8 cellular contexts compared by ENCODE assay signal in the genomic region with DNA sequence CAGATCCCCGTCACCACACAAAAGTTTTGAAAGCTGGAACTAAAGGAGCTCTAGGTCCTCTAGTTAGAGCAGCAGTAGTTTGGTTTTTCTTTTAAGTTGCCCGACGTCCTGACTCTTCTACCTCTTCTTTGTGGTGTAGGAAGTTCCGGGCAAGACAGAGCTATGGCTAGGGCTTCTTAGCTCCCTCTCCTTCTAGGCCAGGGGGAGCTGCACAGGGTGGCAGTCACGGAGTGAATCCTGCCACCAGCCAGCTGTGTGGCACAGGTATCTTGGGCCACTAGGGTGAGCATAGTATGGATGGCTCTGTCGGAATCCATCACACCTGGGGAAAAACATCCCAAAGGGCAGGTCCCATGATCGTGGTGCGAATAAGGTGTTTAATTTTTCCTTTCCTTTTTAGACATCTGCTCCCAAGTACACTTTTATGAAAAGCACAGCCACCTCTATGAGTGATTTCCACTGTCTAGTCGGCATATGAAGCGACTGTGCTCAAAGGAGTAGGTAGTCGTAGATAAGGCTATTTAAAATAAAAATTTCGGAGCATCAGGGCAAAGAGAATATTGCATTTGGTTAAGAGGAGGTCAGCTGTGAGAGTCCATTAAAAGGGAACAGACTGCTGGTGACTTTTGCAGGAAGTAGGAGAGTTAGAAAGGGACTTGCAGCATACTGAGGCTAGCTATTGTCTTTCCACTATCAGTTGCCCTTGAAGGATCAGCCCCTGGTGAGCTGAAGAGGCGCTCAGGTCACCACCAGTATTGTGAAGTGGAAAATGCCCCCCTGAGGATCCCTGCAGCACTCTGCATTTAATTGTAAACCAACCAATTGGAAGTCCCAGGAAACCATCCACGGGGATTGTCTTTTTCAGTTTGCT. TPM values are rescaled to one million over a fixed set of nuclear protein-coding genes. Genes with fewer than 3 reads are reported as not detected.
DNase-seq lines count a peak whose midpoint lies in the region; ATAC-seq, FAIRE-seq and TF ChIP-seq lines count a peak whose summit lies in the region.

No MANE protein-coding gene starts in this region.

- H3K36me3 Mint-ChIP-seq in activated CD8-positive, alpha-beta memory T cell treated with anti-CD3 and anti-CD28 coated beads, Interleukin-2, amount 10 ng/mL, durations not matched to agents 7 days and 5 days: peaks cover 41% of the 10 kb centered on the region
- H3K36me3 Mint-ChIP-seq in MCF 10A (ENCODE audit: insufficient read depth, unreplicated experiment): no peaks in the 10 kb centered on the region

- H3K9me3 Mint-ChIP-seq in activated CD8-positive, alpha-beta memory T cell treated with anti-CD3 and anti-CD28 coated beads, Interleukin-2, amount 10 ng/mL, durations not matched to agents 7 days and 5 days (ENCODE audit: low read depth): no peaks in the 10 kb centered on the region
- no peaks in the 10 kb centered on the region for H3K9me3 Mint-ChIP-seq in MCF 10A (ENCODE audit: unreplicated experiment)

- peak; percentile 8 for ATAC-seq in activated CD8-positive, alpha-beta memory T cell treated with anti-CD3 and anti-CD28 coated beads, Interleukin-2, amount 10 ng/mL, durations not matched to agents 7 days and 5 days
- no peak for ATAC-seq in upper lobe of right lung

- H3K27me3 Mint-ChIP-seq in activated CD8-positive, alpha-beta memory T cell treated with anti-CD3 and anti-CD28 coated beads, Interleukin-2, amount 10 ng/mL, durations not matched to agents 7 days and 5 days: peaks cover 16% of the 10 kb centered on the region
- H3K27me3 Mint-ChIP-seq in MCF 10A (ENCODE audit: insufficient read depth, unreplicated experiment): no peaks in the 10 kb centered on the region

- peaks cover 66% of the 10 kb centered on the region for H3K4me1 Mint-ChIP-seq in activated CD8-positive, alpha-beta memory T cell treated with anti-CD3 and anti-CD28 coated beads, Interleukin-2, amount 10 ng/mL, durations not matched to agents 7 days and 5 days
- H3K4me1 Mint-ChIP-seq in MCF 10A (ENCODE audit: insufficient read depth, unreplicated experiment): peaks cover 35% of the 10 kb centered on the region

- H3K27ac ChIP-seq in upper lobe of right lung: peak overlapping the region; percentile 39

- CTCF ChIA-PET in activated CD8-positive, alpha-beta memory T cell treated with anti-CD3 and anti-CD28 coated beads, Interleukin-2, amount 10 ng/mL, durations not matched to agents 7 days and 5 days (lab: Charles Lee): interaction anchor here (1.3 to 1.6 kb wide), 2 partner anchors 26 to 262 kb away, joined by 4 to 5 read pairs; no protein-coding TSS in a partner anchor
- CTCF ChIA-PET in MCF 10A (lab: Yijun Ruan, JAX): interaction anchor here (0.9 to 1.1 kb wide), 2 partner anchors 161 to 262 kb away, joined by 3 read pairs; no protein-coding TSS in a partner anchor

- H3K27ac Mint-ChIP-seq in activated CD8-positive, alpha-beta memory T cell treated with anti-CD3 and anti-CD28 coated beads, Interleukin-2, amount 10 ng/mL, durations not matched to agents 7 days and 5 days: peak overlapping the region; percentile 88
- peak overlapping the region; percentile 91 for H3K27ac Mint-ChIP-seq in MCF 10A (ENCODE audit: low read depth, unreplicated experiment)

- POLR2A ChIA-PET in MCF 10A (lab: Yijun Ruan, JAX): interaction anchor here (0.7 to 2.2 kb wide), 9 partner anchors 10 to 371 kb away, joined by 3 to 14 read pairs (median 4); no protein-coding TSS in a partner anchor

- H3K4me1 ChIP-seq in upper lobe of right lung: peaks cover 12% of the 10 kb centered on the region

- no peak for TF ChIP-seq CTCF in MCF 10A (IDR thresholded peaks at IDR 0.05; ENCODE audit: unreplicated experiment)
- TF ChIP-seq CTCF in upper lobe of right lung (IDR thresholded peaks at IDR 0.05): no peak

- H3K36me3 ChIP-seq in upper lobe of right lung: no peaks in the 10 kb centered on the region

- DNase-seq in activated CD8-positive, alpha-beta memory T cell treated with anti-CD3 and anti-CD28 coated beads, Interleukin-2, amount 10 ng/mL, durations not matched to agents 7 days and 5 days: peak; percentile 49
- no peak for DNase-seq in activated CD8-positive, alpha-beta memory T cell treated with anti-CD3 and anti-CD28 coated beads, Interleukin-2, amount 50 U/mL, for 4 hours
- DNase-seq in RCC 7860 (ENCODE audit: low spot score) (peak; percentile 63), MCF 10A (ENCODE audit: unreplicated experiment) (peak; percentile 36), medulla oblongata (ENCODE audit: extremely low spot score) (peak; percentile 38), upper lobe of right lung (no peak), AG08395 (ENCODE audit: low spot score) (no peak), NCI-H187 (lab: John Stamatoyannopoulos, UW) (no peak)

- no TSS peak for BruUV-seq in MCF 10A (replicated peaks; lab: Mats Ljungman, UMichigan)

- H3K4me3 Mint-ChIP-seq in activated CD8-positive, alpha-beta memory T cell treated with anti-CD3 and anti-CD28 coated beads, Interleukin-2, amount 10 ng/mL, durations not matched to agents 7 days and 5 days: peak overlapping the region; percentile 98
- H3K4me3 Mint-ChIP-seq in MCF 10A (ENCODE audit: unreplicated experiment): peak overlapping the region; percentile 96

- no peaks in the 10 kb centered on the region for H3K9me3 ChIP-seq in upper lobe of right lung

- no peaks in the 10 kb centered on the region for H3K27me3 ChIP-seq in upper lobe of right lung

- peak; percentile 71 for FAIRE-seq in RCC 7860 (lab: Jason Lieb, UNC)

- H3K4me3 ChIP-seq in upper lobe of right lung: peak overlapping the region; percentile 90

- intact Hi-C loops in MCF 10A (cut with micrococcal nuclease) (loop anchor here (1.0 to 10.0 kb wide), 2 partner anchors 130 to 163 kb away; no protein-coding TSS in a partner anchor), upper lobe of right lung (cut with DNase I) (no loop called here)

RNA-seq across cellular contexts. Expression of gene PRKCA, which starts 2.1 kb away (rescaled TPM):
- total RNA-seq in activated CD8-positive, alpha-beta memory T cell treated with anti-CD3 and anti-CD28 coated beads, Interleukin-2, amount 10 ng/mL, durations not matched to agents 7 days and 5 days: 10 to 100 TPM; 63.1 to 68.9 TPM
- 20.7 and 22.8 TPM in 2 replicates for total RNA-seq in MCF 10A (2022)
- total RNA-seq in upper lobe of right lung: 43.4 TPM

Comparison
In these comparisons a context has a peak if more than half of its experiments do, and no peak if none do; other contexts are left out.
1. DNase-seq: peak in activated CD8-positive, alpha-beta memory T cell treated with anti-CD3 and anti-CD28 coated beads, Interleukin-2, amount 10 ng/mL, durations not matched to agents 7 days and 5 days (single experiment), RCC 7860 (single experiment), MCF 10A (single experiment) and medulla oblongata (single experiment); none in activated CD8-positive, alpha-beta memory T cell treated with anti-CD3 and anti-CD28 coated beads, Interleukin-2, amount 50 U/mL, for 4 hours (single experiment), upper lobe of right lung (single experiment), AG08395 (single experiment) and NCI-H187 (0 of 2).